In genomic region chr6:27867051-27867940, GRCh38 we compare ENCODE assay signal across 8 cellular contexts. TPM values are rescaled to one million over a fixed set of nuclear protein-coding genes. Genes with fewer than 3 reads are reported as not detected.
A peak's percentile ranks its signal among the peaks of the same experiment; 100 is the strongest.
DNase-seq lines count a peak whose midpoint lies in the region; ATAC-seq lines count a peak whose summit lies in the region.

No MANE protein-coding gene starts in this region.

- no peak overlapping the region for H4K8ac ChIP-seq in mesendoderm (ENCODE audit: low read depth, low read length)

- no peak overlapping the region for H2AK5ac ChIP-seq in mesendoderm (ENCODE audit: low read length)

- H3K36me3 ChIP-seq in mesendoderm (ENCODE audit: control insufficient read depth, insufficient read depth, low read length) = no peaks in the 10 kb centered on the region

- peak; percentile 31 for ATAC-seq in HG02798 (IDR thresholded peaks at IDR 0.05; ENCODE audit: poor library complexity, unreplicated experiment)

- no peak overlapping the region for H2BK15ac ChIP-seq in mesendoderm (replicated peaks; ENCODE audit: low read depth)

- no peaks in the 10 kb centered on the region for H3K27me3 ChIP-seq in mesendoderm (ENCODE audit: insufficient read depth, low read length, poor library complexity)

- H3K4me1 ChIP-seq in mesendoderm (ENCODE audit: control insufficient read depth, low read depth, low read length) = no peaks in the 10 kb centered on the region

- peak overlapping the region; percentile 87 for H3K4me3 ChIP-seq in mesendoderm (ENCODE audit: low read length)

- H3K9ac ChIP-seq in mesendoderm (ENCODE audit: low read length) = peak overlapping the region; percentile 97

- peak overlapping the region; percentile 83 for H3K4ac ChIP-seq in mesendoderm (ENCODE audit: low read depth, low read length)

- H3K79me2 ChIP-seq in mesendoderm (ENCODE audit: control insufficient read depth, insufficient read depth, low read length) = no peaks in the 10 kb centered on the region

- peak overlapping the region; percentile 87 for H3K27ac ChIP-seq in mesendoderm (ENCODE audit: low read depth, low read length)

- DNase-seq in Daoy (ENCODE audit: low read depth) = peak; percentile 86
- DNase-seq in NCI-H226 = peak; percentile 77
- peak; percentile 33 to 60 for DNase-seq in activated CD4-positive, alpha-beta T cell treated with anti-CD3 and anti-CD28 coated beads, Interleukin-2, amount 50 U/mL, for 24 hours (ENCODE audit: low read depth in 1 of 2, low spot score in 1 of 2)
- DNase-seq in effector CD4-positive, alpha-beta T cell = peak; percentile 42
- DNase-seq in mesendoderm = peak; percentile 96
- peak; percentile 34 to 50 for DNase-seq in stimulated activated CD8-positive, alpha-beta memory T cell treated with anti-CD3 and anti-CD28 coated beads, Interleukin-7, amount 100 ng/mL, for 4 hours (ENCODE audit: low read depth in 2 of 2)
- DNase-seq in globus pallidus (ENCODE audit: low spot score) = no peak

- H3K79me1 ChIP-seq in mesendoderm (ENCODE audit: low read length) = no peaks in the 10 kb centered on the region

- H3K56ac ChIP-seq in mesendoderm (ENCODE audit: low read length) = peak overlapping the region; percentile 85

- H4K5ac ChIP-seq in mesendoderm (ENCODE audit: low read length) = no peak overlapping the region

- H3K18ac ChIP-seq in mesendoderm (ENCODE audit: low read length) = peak overlapping the region; percentile 92

- peak overlapping the region; percentile 2 for H3K23ac ChIP-seq in mesendoderm (ENCODE audit: low read length)

- H2BK5ac ChIP-seq in mesendoderm (ENCODE audit: low read length) = peak overlapping the region; percentile 79

- H2BK120ac ChIP-seq in mesendoderm (ENCODE audit: low read depth, low read length) = peak overlapping the region; percentile 64

- peak overlapping the region; percentile 68 for H3K4me2 ChIP-seq in mesendoderm (ENCODE audit: low read length)

- no CpG with 5 or more reads among the region's 45 CpGs for WGBS in mesendoderm (ENCODE audit: extremely low coverage, insufficient coverage, low lambda C conversion rate)

RNA-seq across cellular contexts. Expression of gene OR2B2, which starts 44.9 kb away (rescaled TPM):
- total RNA-seq in Daoy (2014; rRNA removed; shearing (Covaris generic)) = not detected in 2 replicates
- not detected for polyA plus RNA-seq in mesendoderm (2013, experiment 1 of 2)
- polyA plus RNA-seq in mesendoderm (2013, experiment 2 of 2) = not detected
